In genomic region chr1:59739111-59739510, GRCh38 we compare ENCODE assay signal across 18 cellular contexts.
DNase-seq lines count a peak whose midpoint lies in the region; ATAC-seq and TF ChIP-seq lines count a peak whose summit lies in the region.
"Had no signal": no experiment of that assay in that cellular context is flagged by ENCODE, and none has a peak within 500 bp of the region (broad histone marks: within the 10 kb centered on the region; RNA-seq: fewer than 3 reads in every experiment).

No MANE protein-coding gene starts in this region.

- peak overlapping the region; percentile 71 to 73 for H3K18ac ChIP-seq in mesenchymal stem cell (ENCODE audit: low read depth in 1 of 2, low read length in 2 of 2)

- no peak overlapping the region for H2BK15ac ChIP-seq in mesenchymal stem cell (ENCODE audit: low read depth, poor library complexity, severe bottlenecking)

- H3K14ac ChIP-seq in mesenchymal stem cell (ENCODE audit: low read length in 2 of 2): no peak overlapping the region

- H3K4me3 Mint-ChIP-seq in CD4-positive, alpha-beta T cell: no peak overlapping the region
- H3K4me3 Mint-ChIP-seq: CD8-positive, alpha-beta memory T cell had no signal

- WGBS in mesenchymal stem cell: 94% methylated on average over 2 of the region's 2 CpGs

- no peak overlapping the region for H3K9ac ChIP-seq in mesenchymal stem cell (ENCODE audit: low read length)

- no peaks in the 10 kb centered on the region for H3K79me1 ChIP-seq in mesenchymal stem cell (replicated peaks; ENCODE audit: low read length, poor library complexity, severe bottlenecking)

- peaks cover 7% of the 10 kb centered on the region for H3K9me3 ChIP-seq in mesenchymal stem cell (ENCODE audit: control insufficient read depth, low read length)
- no peaks in the 10 kb centered on the region for H3K9me3 ChIP-seq in CD4-positive, alpha-beta T cell (ENCODE audit: control insufficient read depth, low read length)

- H3K27ac ChIP-seq in VCaP (peak overlapping the region; percentile 70), mesenchymal stem cell (ENCODE audit: low read length, poor library complexity, severe bottlenecking) (peak overlapping the region; percentile 48)
- H3K27ac ChIP-seq in CD4-positive, alpha-beta T cell (ENCODE audit: low read depth, low read length): no peak overlapping the region

- no peak overlapping the region for H2BK5ac ChIP-seq in mesenchymal stem cell (ENCODE audit: low read depth, low read length, poor library complexity, severe bottlenecking)

- peak overlapping the region; percentile 57 to 60 for H3K4ac ChIP-seq in mesenchymal stem cell (ENCODE audit: low read depth in 1 of 2, low read length in 2 of 2)

- H3K4me3 ChIP-seq in mesenchymal stem cell (ENCODE audit: insufficient read depth in 1 of 2, low read depth in 1 of 2, low read length in 2 of 2): no peak overlapping the region
- H3K4me3 ChIP-seq: GM12878 had no signal

- peak overlapping the region; percentile 54 for H2BK120ac ChIP-seq in mesenchymal stem cell (ENCODE audit: low read depth, low read length)

- H3K4me2 ChIP-seq in mesenchymal stem cell (ENCODE audit: low read length, poor library complexity, severe bottlenecking): no peak overlapping the region

- peak overlapping the region; percentile 70 to 98 for H2BK12ac ChIP-seq in mesenchymal stem cell (ENCODE audit: low read length in 2 of 2)

- H3K27me3 ChIP-seq in mesenchymal stem cell (ENCODE audit: control insufficient read depth in 1 of 2, insufficient read depth in 1 of 2, low read length in 2 of 2): no peaks in the 10 kb centered on the region
- no peaks in the 10 kb centered on the region for H3K27me3 ChIP-seq in CD4-positive, alpha-beta T cell (ENCODE audit: control insufficient read depth, insufficient read depth, low read length)

- TF ChIP-seq CTCF in VCaP (conservative IDR thresholded peaks at IDR 0.05): no peak
- TF ChIP-seq CTCF in CD4-positive, alpha-beta T cell (IDR thresholded peaks at IDR 0.05): no peak

- no peaks in the 10 kb centered on the region for H3K27me3 Mint-ChIP-seq in CD4-positive, alpha-beta T cell

- POLR2A ChIA-PET in CD4-positive, alpha-beta T cell (lab: Charles Lee): no interaction called here

- H4K91ac ChIP-seq in mesenchymal stem cell (ENCODE audit: low read length): peak overlapping the region; percentile 52

- H2AK5ac ChIP-seq in mesenchymal stem cell (ENCODE audit: low read length, severe bottlenecking): peak overlapping the region; percentile 58

- H4K8ac ChIP-seq in mesenchymal stem cell (ENCODE audit: low read length): peak overlapping the region; percentile 55

- no peaks in the 10 kb centered on the region for H3K4me1 Mint-ChIP-seq in CD4-positive, alpha-beta T cell (ENCODE audit: low read depth)
- H3K4me1 Mint-ChIP-seq: CD8-positive, alpha-beta memory T cell had no signal

- peaks cover 12% of the 10 kb centered on the region for H3K36me3 Mint-ChIP-seq in CD4-positive, alpha-beta T cell (ENCODE audit: low read depth)

- no peak overlapping the region for H3K27ac Mint-ChIP-seq in CD4-positive, alpha-beta T cell
- H3K27ac Mint-ChIP-seq: CD8-positive, alpha-beta memory T cell had no signal

- no peak overlapping the region for H3K23ac ChIP-seq in mesenchymal stem cell (ENCODE audit: low read length in 2 of 2)

- no peak overlapping the region for H2AFZ ChIP-seq in mesenchymal stem cell (ENCODE audit: low read depth, low read length)

- CTCF ChIA-PET in CD4-positive, alpha-beta T cell (lab: Charles Lee): no interaction called here

- no peak for ATAC-seq in CD4-positive, alpha-beta T cell (ENCODE audit: poor library complexity)
- ATAC-seq in HG02870 (IDR thresholded peaks at IDR 0.05; ENCODE audit: unreplicated experiment): no peak
- ATAC-seq: GM12878, Panc1 had no signal

- DNase-seq in NCI-H526 treated with DMSO at 0.1 percent for 48 hours (lab: John Stamatoyannopoulos, UW) (peak; percentile 18), mesenchymal stem cell (no peak), SK-N-DZ (ENCODE audit: low spot score) (no peak), NCI-H446 (lab: John Stamatoyannopoulos, UW) (no peak)
- no peak for DNase-seq in CD4-positive, alpha-beta T cell
- DNase-seq: CD8-positive, alpha-beta memory T cell; DND-41; GOT3; KBM-7; NCI-H1436; NCI-H2029; NCI-H2171; NCI-H446 treated with DMSO at 0.1 percent for 48 hours; NCI-H748 treated with DMSO at 0.1 percent for 48 hours had no signal

- intact Hi-C loops in CD4-positive, alpha-beta T cell (cut with DNase I, micrococcal nuclease): no loop called here

- no peaks in the 10 kb centered on the region for H3K36me3 ChIP-seq in mesenchymal stem cell (ENCODE audit: control insufficient read depth in 1 of 2, insufficient read depth in 2 of 2, low read depth in 1 of 2, low read length in 2 of 2)

- peaks cover 3% of the 10 kb centered on the region for H3K4me1 ChIP-seq in mesenchymal stem cell (ENCODE audit: control insufficient read depth, insufficient read depth, low read depth, low read length)

- peaks cover 3% of the 10 kb centered on the region for H3K9me3 Mint-ChIP-seq in CD4-positive, alpha-beta T cell
